In genomic region chr18:51192026-51192425, GRCh38 we compare ENCODE assay signal across 16 cellular contexts. TPM values are rescaled to one million over a fixed set of nuclear protein-coding genes. Genes with fewer than 3 reads are reported as not detected.
DNase-seq lines count a peak whose midpoint lies in the region; ATAC-seq and TF ChIP-seq lines count a peak whose summit lies in the region.
"Had no signal": no experiment of that assay in that cellular context is flagged by ENCODE, and none has a peak within 500 bp of the region (broad histone marks: within the 10 kb centered on the region; RNA-seq: fewer than 3 reads in every experiment).

No MANE protein-coding gene starts in this region.

- H3K27me3 ChIP-seq in CD4-positive, alpha-beta T cell (ENCODE audit: control insufficient read depth, insufficient read depth, low read length), result no peaks in the 10 kb centered on the region
- H3K27me3 ChIP-seq in naive thymus-derived CD4-positive, alpha-beta T cell (ENCODE audit: control insufficient read depth in 2 of 2, insufficient read depth in 2 of 2, low read length in 2 of 2), result no peaks in the 10 kb centered on the region
- H3K27me3 ChIP-seq: gastroesophageal sphincter had no signal

- H3K9me3 Mint-ChIP-seq in CD4-positive, alpha-beta T cell, result no peaks in the 10 kb centered on the region
- H3K9me3 Mint-ChIP-seq in activated T-helper 17 cell treated with anti-CD3 and anti-CD28 coated beads, Interleukin-2, amount 50 U/mL, for 72 hours, result no peaks in the 10 kb centered on the region
- peaks cover 0 to 1% (median 0%) of the 10 kb centered on the region in 11 donors for H3K9me3 Mint-ChIP-seq in naive thymus-derived CD4-positive, alpha-beta T cell
- H3K9me3 Mint-ChIP-seq: stimulated activated memory B cell treated with anti-CD40 and anti-IgM and Interleukin-4, amounts not matched to agents 10 μg/mL and 1 μg/mL and 100 μg/mL, for 72 hours had no signal

- no peak overlapping the region for H3K27ac ChIP-seq in CD4-positive, alpha-beta T cell (ENCODE audit: low read depth, low read length)
- no peak overlapping the region for H3K27ac ChIP-seq in naive thymus-derived CD4-positive, alpha-beta T cell (ENCODE audit: low read depth, low read length)

- DNase-seq in CD4-positive, alpha-beta T cell, result no peak
- peak; percentile 4 for DNase-seq in ELR (ENCODE audit: low read depth)
- DNase-seq in naive thymus-derived CD4-positive, alpha-beta T cell, result no peak
- no peak for DNase-seq in GM03348 (ENCODE audit: low spot score)
- DNase-seq in medulla oblongata (ENCODE audit: extremely low spot score), result no peak
- DNase-seq: activated CD4-positive, alpha-beta T cell treated with anti-CD3 and anti-CD28 coated beads for 1 hour; activated effector memory CD4-positive, alpha-beta T cell treated with Interleukin-2 at 50 U/mL for 16 hours; kidney glomerular epithelial cell; NCI-H2171; retina; stimulated activated CD4-positive, alpha-beta T cell treated with anti-CD3 and anti-CD28 coated beads, Interleukin-4, amount 100 ng/mL, for 1 hour; SW 1271 had no signal

- CTCF ChIA-PET in CD4-positive, alpha-beta T cell (lab: Charles Lee), result no interaction called here
- CTCF ChIA-PET in naive thymus-derived CD4-positive, alpha-beta T cell (lab: Charles Lee), result interaction anchor here (1.3 kb wide), 1 partner anchor 42 kb away, joined by 3 read pairs; no protein-coding TSS in a partner anchor

- no peaks in the 10 kb centered on the region for H3K27me3 Mint-ChIP-seq in CD4-positive, alpha-beta T cell
- H3K27me3 Mint-ChIP-seq in activated T-helper 17 cell treated with anti-CD3 and anti-CD28 coated beads, Interleukin-2, amount 50 U/mL, for 72 hours, result no peaks in the 10 kb centered on the region
- no peaks in the 10 kb centered on the region for H3K27me3 Mint-ChIP-seq in naive thymus-derived CD4-positive, alpha-beta T cell
- H3K27me3 Mint-ChIP-seq: stimulated activated memory B cell treated with anti-CD40 and anti-IgM and Interleukin-4, amounts not matched to agents 10 μg/mL and 1 μg/mL and 100 μg/mL, for 72 hours had no signal

- H3K4me3 Mint-ChIP-seq in CD4-positive, alpha-beta T cell, result peak overlapping the region; percentile 40
- H3K4me3 Mint-ChIP-seq in activated T-helper 17 cell treated with anti-CD3 and anti-CD28 coated beads, Interleukin-2, amount 50 U/mL, for 72 hours, result peak overlapping the region; percentile 71
- peak overlapping the region in 5 of 10 donors; percentile 43 to 63 (median 56) for H3K4me3 Mint-ChIP-seq in naive thymus-derived CD4-positive, alpha-beta T cell

- H3K4me1 Mint-ChIP-seq in CD4-positive, alpha-beta T cell (ENCODE audit: low read depth), result peaks cover 81% of the 10 kb centered on the region
- H3K4me1 Mint-ChIP-seq in activated T-helper 17 cell treated with anti-CD3 and anti-CD28 coated beads, Interleukin-2, amount 50 U/mL, for 72 hours, result peaks cover 38% of the 10 kb centered on the region
- H3K4me1 Mint-ChIP-seq in naive thymus-derived CD4-positive, alpha-beta T cell, result peaks cover 41 to 85% (median 76%) of the 10 kb centered on the region in 7 donors

- no peak for TF ChIP-seq CTCF in CD4-positive, alpha-beta T cell (IDR thresholded peaks at IDR 0.05)

- H3K36me3 Mint-ChIP-seq in CD4-positive, alpha-beta T cell (ENCODE audit: low read depth), result peaks cover 26% of the 10 kb centered on the region
- peaks cover 62% of the 10 kb centered on the region for H3K36me3 Mint-ChIP-seq in activated T-helper 17 cell treated with anti-CD3 and anti-CD28 coated beads, Interleukin-2, amount 50 U/mL, for 72 hours (ENCODE audit: low read depth)
- peaks cover 0 to 13% (median 2%) of the 10 kb centered on the region in 5 donors for H3K36me3 Mint-ChIP-seq in naive thymus-derived CD4-positive, alpha-beta T cell

- H3K9me3 ChIP-seq in CD4-positive, alpha-beta T cell (ENCODE audit: control insufficient read depth, low read length), result no peaks in the 10 kb centered on the region
- H3K9me3 ChIP-seq in naive thymus-derived CD4-positive, alpha-beta T cell (ENCODE audit: control insufficient read depth in 2 of 3, low read length in 3 of 3), result no peaks in the 10 kb centered on the region
- H3K9me3 ChIP-seq: gastroesophageal sphincter had no signal

- peak overlapping the region; percentile 10 for H3K4me3 ChIP-seq in naive thymus-derived CD4-positive, alpha-beta T cell (ENCODE audit: low read length)
- H3K4me3 ChIP-seq: gastroesophageal sphincter had no signal

- no peak for ATAC-seq in CD4-positive, alpha-beta T cell (ENCODE audit: poor library complexity)
- no peak for ATAC-seq in activated T-helper 17 cell treated with anti-CD3 and anti-CD28 coated beads, Interleukin-2, amount 50 U/mL, for 72 hours (replicated peaks)
- no peak for ATAC-seq in naive thymus-derived CD4-positive, alpha-beta T cell
- no peak for ATAC-seq in GM19463 (IDR thresholded peaks at IDR 0.05; ENCODE audit: unreplicated experiment)
- ATAC-seq: gastroesophageal sphincter; stimulated activated memory B cell treated with anti-CD40 and anti-IgM and Interleukin-4, amounts not matched to agents 10 μg/mL and 1 μg/mL and 100 μg/mL, for 72 hours had no signal

- peaks cover 0 to 4% (median 0%) of the 10 kb centered on the region in 3 experiments for H3K36me3 ChIP-seq in naive thymus-derived CD4-positive, alpha-beta T cell (ENCODE audit: control insufficient read depth in 2 of 3, insufficient read depth in 3 of 3, low read length in 3 of 3)
- H3K36me3 ChIP-seq: gastroesophageal sphincter had no signal

- intact Hi-C loops in CD4-positive, alpha-beta T cell (cut with DNase I, micrococcal nuclease), result loop anchor here in 1 of 2 experiments (10.0 kb wide), 1 partner anchor 907 kb away; the partner anchor contains the start of genes CXXC1 and MBD1
- intact Hi-C loops in naive thymus-derived CD4-positive, alpha-beta T cell (cut with micrococcal nuclease), result loop anchor here (5.0 to 10.0 kb wide), 2 partner anchors 140 to 817 kb away; partner anchors contain the start of gene SKA1 (in 1 of the 2)

- H3K27ac Mint-ChIP-seq in CD4-positive, alpha-beta T cell, result peak overlapping the region; percentile 73
- H3K27ac Mint-ChIP-seq in activated T-helper 17 cell treated with anti-CD3 and anti-CD28 coated beads, Interleukin-2, amount 50 U/mL, for 72 hours, result peak overlapping the region; percentile 20
- H3K27ac Mint-ChIP-seq in naive thymus-derived CD4-positive, alpha-beta T cell, result no peak overlapping the region

- POLR2A ChIA-PET in CD4-positive, alpha-beta T cell (lab: Charles Lee), result interaction anchor here (1.0 to 1.5 kb wide), 3 partner anchors 10 to 162 kb away, joined by 3 to 4 read pairs (median 3); partner anchors contain the start of gene SMAD4
- POLR2A ChIA-PET in naive thymus-derived CD4-positive, alpha-beta T cell (lab: Charles Lee), result interaction anchor here (0.6 to 2.7 kb wide), 3 partner anchors 9 to 162 kb away, joined by 3 to 12 read pairs (median 3); partner anchors contain the start of gene SMAD4

- H3K4me1 ChIP-seq in naive thymus-derived CD4-positive, alpha-beta T cell (ENCODE audit: control insufficient read depth in 2 of 2, insufficient read depth in 2 of 2, low read length in 2 of 2), result peaks cover 40 to 70% of the 10 kb centered on the region in 2 donors

RNA-seq across cellular contexts. Expression of gene MEX3C, which starts 5.5 kb away (rescaled TPM):
- 10 to 100 TPM; 70.8 to 76.1 TPM for total RNA-seq in CD4-positive, alpha-beta T cell
- total RNA-seq in activated T-helper 17 cell treated with anti-CD3 and anti-CD28 coated beads, Interleukin-2, amount 50 U/mL, for 72 hours, result 10 to 100 TPM; 46.0 to 46.9 TPM
- total RNA-seq in naive thymus-derived CD4-positive, alpha-beta T cell, result 10 to 100 TPM; 47.1 to 68.8 (median 53.7) TPM
- 1 to 10 TPM; 4.3 to 4.8 TPM for polyA plus RNA-seq in naive thymus-derived CD4-positive, alpha-beta T cell

Comparison
In these comparisons a context has a peak if more than half of its experiments do, and no peak if none do; other contexts are left out.
1. H3K27ac Mint-ChIP-seq: peak in CD4-positive, alpha-beta T cell (single experiment) and activated T-helper 17 cell treated with anti-CD3 and anti-CD28 coated beads, Interleukin-2, amount 50 U/mL, for 72 hours (single experiment); none in naive thymus-derived CD4-positive, alpha-beta T cell (0 of 9).